In genomic region chr13:111338841-111339240, GRCh38 we compare ENCODE assay signal across 22 cellular contexts. TPM values are rescaled to one million over a fixed set of nuclear protein-coding genes. Genes with fewer than 3 reads are reported as not detected.
DNase-seq lines count a peak whose midpoint lies in the region; ATAC-seq and TF ChIP-seq lines count a peak whose summit lies in the region.
"Had no signal": no experiment of that assay in that cellular context is flagged by ENCODE, and none has a peak within 500 bp of the region (broad histone marks: within the 10 kb centered on the region; RNA-seq: fewer than 3 reads in every experiment).

No MANE protein-coding gene starts in this region.

- H3K4me1 Mint-ChIP-seq in activated T-helper 17 cell treated with anti-CD3 and anti-CD28 coated beads, Interleukin-2, amount 50 U/mL, for 72 hours = no peaks in the 10 kb centered on the region
- H3K4me1 Mint-ChIP-seq in type B pancreatic cell (ENCODE audit: unreplicated experiment) = no peaks in the 10 kb centered on the region
- H3K4me1 Mint-ChIP-seq: CD14-positive monocyte had no signal

- H3K27me3 ChIP-seq in lung (ENCODE audit: control insufficient read depth, insufficient read depth) = no peaks in the 10 kb centered on the region

- WGBS in lung, 2 donors = 79 to 87% methylated on average over 11 of the region's 11 CpGs

- H3K4me1 ChIP-seq in lung (ENCODE audit: control insufficient read depth in 2 of 2, insufficient read depth in 2 of 2, low read length in 2 of 2) = no peaks in the 10 kb centered on the region

- H3K27me3 Mint-ChIP-seq in activated T-helper 17 cell treated with anti-CD3 and anti-CD28 coated beads, Interleukin-2, amount 50 U/mL, for 72 hours = no peaks in the 10 kb centered on the region
- H3K27me3 Mint-ChIP-seq in type B pancreatic cell = no peaks in the 10 kb centered on the region

- no peak overlapping the region for H3K4me3 ChIP-seq in lung
- H3K4me3 ChIP-seq: SK-N-MC had no signal

- no peak for TF ChIP-seq CTCF in lung (IDR thresholded peaks at IDR 0.05; ENCODE audit: control extremely low read depth, extremely low read depth)
- TF ChIP-seq CTCF in type B pancreatic cell (conservative IDR thresholded peaks at IDR 0.05) = no peak

- H3K27ac ChIP-seq in lung (ENCODE audit: low read depth in 1 of 2, low read length in 1 of 2) = no peak overlapping the region
- H3K27ac ChIP-seq: KMS-11, SK-N-MC had no signal

- no peak for ATAC-seq in activated T-helper 17 cell treated with anti-CD3 and anti-CD28 coated beads, Interleukin-2, amount 50 U/mL, for 72 hours (replicated peaks)
- ATAC-seq in lung (ENCODE audit: insufficient read depth, low FRiP score) = no peak
- ATAC-seq in GM19455 (IDR thresholded peaks at IDR 0.05; ENCODE audit: unreplicated experiment) = no peak

- H3K9me3 ChIP-seq in lung (ENCODE audit: control insufficient read depth in 2 of 2, insufficient read depth in 1 of 2, low read length in 1 of 2) = peaks cover 0 to 2% of the 10 kb centered on the region in 2 donors

- peaks cover 13% of the 10 kb centered on the region for H3K36me3 Mint-ChIP-seq in activated T-helper 17 cell treated with anti-CD3 and anti-CD28 coated beads, Interleukin-2, amount 50 U/mL, for 72 hours (ENCODE audit: low read depth)
- peaks cover 7% of the 10 kb centered on the region for H3K36me3 Mint-ChIP-seq in type B pancreatic cell
- H3K36me3 Mint-ChIP-seq: CD14-positive monocyte had no signal

- peak; percentile 15 for DNase-seq in activated CD8-positive, alpha-beta memory T cell treated with anti-CD3 and anti-CD28 coated beads, Interleukin-2, amount 50 U/mL, for 48 hours
- no peak for DNase-seq in activated CD8-positive, alpha-beta memory T cell treated with anti-CD3 and anti-CD28 coated beads, Interleukin-2, amount 50 U/mL, for 4 hours
- DNase-seq in lung (ENCODE audit: low spot score) = peak; percentile 23
- peak; percentile 32 for DNase-seq in type B pancreatic cell (ENCODE audit: extremely low spot score, unreplicated experiment)
- no peak for DNase-seq in OCI-M2 (lab: John Stamatoyannopoulos, UW; ENCODE audit: unreplicated experiment)
- no peak for DNase-seq in NCI-H1417 (lab: John Stamatoyannopoulos, UW)
- DNase-seq: DMS79, IMR-90, NCI-H1105 treated with DMSO at 0.1 percent for 48 hours, NCI-H1694, NCI-H2081 treated with DMSO at 0.1 percent for 48 hours, NCI-H2171 treated with DMSO at 0.1 percent for 48 hours, NCI-H526, OCI-M1, SHP77 treated with DMSO at 0.1 percent for 48 hours had no signal

- no peaks in the 10 kb centered on the region for H3K36me3 ChIP-seq in lung (ENCODE audit: control insufficient read depth in 2 of 2, insufficient read depth in 2 of 2, low read length in 2 of 2)

- H3K27ac Mint-ChIP-seq in activated T-helper 17 cell treated with anti-CD3 and anti-CD28 coated beads, Interleukin-2, amount 50 U/mL, for 72 hours = peak overlapping the region; percentile 30
- H3K27ac Mint-ChIP-seq in type B pancreatic cell = no peak overlapping the region
- H3K27ac Mint-ChIP-seq: CD14-positive monocyte had no signal

- H3K9me3 Mint-ChIP-seq in activated T-helper 17 cell treated with anti-CD3 and anti-CD28 coated beads, Interleukin-2, amount 50 U/mL, for 72 hours = peaks cover 3% of the 10 kb centered on the region
- no peaks in the 10 kb centered on the region for H3K9me3 Mint-ChIP-seq in type B pancreatic cell

- no peak overlapping the region for H3K4me3 Mint-ChIP-seq in activated T-helper 17 cell treated with anti-CD3 and anti-CD28 coated beads, Interleukin-2, amount 50 U/mL, for 72 hours
- no peak overlapping the region for H3K4me3 Mint-ChIP-seq in type B pancreatic cell
- H3K4me3 Mint-ChIP-seq: CD14-positive monocyte had no signal

RNA-seq across cellular contexts. Expression of gene TEX29, which starts 18.4 kb away (rescaled TPM):
- total RNA-seq in activated T-helper 17 cell treated with anti-CD3 and anti-CD28 coated beads, Interleukin-2, amount 50 U/mL, for 72 hours = 1 to 10 TPM; 1.7 to 2.2 TPM
- total RNA-seq in lung (under 1 TPM in 1 of 2 donors, not detected in 1; 0.25 TPM), type B pancreatic cell (ENCODE audit: low replicate concordance) (0.62 and 0.92 TPM in 2 replicates)
- under 1 TPM; 0.19 to 0.79 TPM for polyA plus RNA-seq in lung
- total RNA-seq: A172, H4, IMR-90 had no signal

Comparison
In these comparisons a context has a peak if more than half of its experiments do, and no peak if none do; other contexts are left out.
1. DNase-seq: peak in activated CD8-positive, alpha-beta memory T cell treated with anti-CD3 and anti-CD28 coated beads, Interleukin-2, amount 50 U/mL, for 48 hours (single experiment), lung (single experiment) and type B pancreatic cell (single experiment); none in activated CD8-positive, alpha-beta memory T cell treated with anti-CD3 and anti-CD28 coated beads, Interleukin-2, amount 50 U/mL, for 4 hours (single experiment), OCI-M2 (single experiment) and NCI-H1417 (0 of 3).